In the genomic region with DNA sequence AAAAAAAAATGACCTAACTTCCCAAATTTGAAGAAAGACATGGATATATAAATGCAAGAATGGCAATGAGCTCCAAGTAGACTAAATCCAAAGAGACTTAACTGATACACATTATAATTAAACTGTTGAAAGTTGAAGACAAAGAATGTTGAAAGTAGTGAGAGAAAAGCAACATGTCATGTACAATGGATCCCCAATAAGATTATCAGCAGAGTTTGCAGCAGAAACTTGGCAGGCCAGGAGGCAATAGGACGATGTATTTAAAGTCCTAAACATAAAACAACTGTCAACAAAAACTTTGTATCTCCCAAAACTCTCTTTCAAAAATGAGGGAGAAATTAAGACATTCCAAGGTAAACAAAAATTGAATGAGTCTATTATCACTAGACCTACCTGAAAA, we compare ENCODE assay signal across 17 cellular contexts.
"Had no signal": no experiment of that assay in that cellular context is flagged by ENCODE, and none has a peak within 500 bp of the region (broad histone marks: within the 10 kb centered on the region; RNA-seq: fewer than 3 reads in every experiment).

No MANE protein-coding gene starts in this region.

- ATAC-seq: stimulated activated effector memory CD8-positive, alpha-beta T cell treated with anti-CD3 and anti-CD28 coated beads, Interleukin-12 subunit alpha, Interleukin-12 subunit beta, amount 100 ng/mL, for 72 hours; stimulated activated memory B cell treated with anti-CD40 and anti-IgM and Interleukin-4, amounts not matched to agents 10 μg/mL and 1 μg/mL and 100 μg/mL, for 72 hours; stimulated activated naive B cell treated with anti-CD40 and anti-IgM and Interleukin-4, amounts not matched to agents 10 μg/mL and 1 μg/mL and 100 μg/mL, for 72 hours; stimulated activated naive CD8-positive, alpha-beta T cell treated with anti-CD3 and anti-CD28 coated beads, Interleukin-15, amount 100 ng/mL, for 72 hours; stimulated activated naive CD8-positive, alpha-beta T cell treated with anti-CD3 and anti-CD28 coated beads, Interleukin-15, Interleukin-2, amounts not matched to agents 100 U/mL and 50 U/mL, for 24 hours; upper lobe of right lung had no signal

- H3K9me3 ChIP-seq: testis, thyroid gland, upper lobe of right lung, uterus, vagina had no signal

- H3K4me3 ChIP-seq: stomach, suprapubic skin, testis, thoracic aorta, thyroid gland, tibial artery, tibial nerve, transverse colon, upper lobe of left lung, upper lobe of right lung, uterus, vagina had no signal

- H3K4me1 ChIP-seq: stomach, suprapubic skin, testis, thyroid gland, tibial artery, tibial nerve, transverse colon, upper lobe of left lung, upper lobe of right lung, uterus, vagina had no signal

- H3K36me3 ChIP-seq: stomach, suprapubic skin, thoracic aorta, thyroid gland, tibial artery, tibial nerve, transverse colon, upper lobe of left lung, upper lobe of right lung, uterus, vagina had no signal

- H3K27ac ChIP-seq: stomach, suprapubic skin, testis, thoracic aorta, thyroid gland, tibial artery, tibial nerve, transverse colon, upper lobe of left lung, upper lobe of right lung, uterus, vagina had no signal
